8 cellular contexts compared by ENCODE assay signal in the genomic region with DNA sequence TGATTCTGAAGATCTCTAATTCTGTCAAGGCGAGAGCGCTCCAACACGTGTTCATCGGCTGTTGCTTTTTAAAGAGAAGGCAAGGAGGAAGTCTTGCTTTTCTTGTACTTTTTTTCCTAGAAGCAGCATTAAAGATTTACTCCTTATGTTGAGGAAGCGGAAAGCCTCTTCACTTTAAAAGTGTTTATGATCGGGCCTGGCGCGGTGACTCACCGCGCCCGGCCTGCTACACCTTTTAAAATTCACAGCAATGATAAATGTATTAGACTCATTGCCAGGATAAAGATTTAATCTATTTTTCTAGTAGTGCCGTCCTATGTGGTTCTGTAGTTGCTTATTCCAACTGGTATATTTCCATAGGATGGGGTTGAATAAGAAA. TPM values are rescaled to one million over a fixed set of nuclear protein-coding genes. Genes with fewer than 3 reads are reported as not detected.
A peak's percentile ranks its signal among the peaks of the same experiment; 100 is the strongest.
DNase-seq lines count a peak whose midpoint lies in the region; ATAC-seq and TF ChIP-seq lines count a peak whose summit lies in the region.

No MANE protein-coding gene starts in this region.

- H3K4me1 Mint-ChIP-seq in activated T-cell treated with anti-CD3 and anti-CD28 coated beads, Interleukin-2, amount 50 U/mL, for 4 hours (ENCODE audit: low read depth) = peaks cover 41% of the 10 kb centered on the region
- H3K4me1 Mint-ChIP-seq in activated CD4-positive, alpha-beta memory T cell treated with anti-CD3 and anti-CD28 coated beads, Interleukin-2, amount 10 ng/mL, durations not matched to agents 7 days and 5 days = peaks cover 40% of the 10 kb centered on the region
- peaks cover 11% of the 10 kb centered on the region for H3K4me1 Mint-ChIP-seq in glutamatergic neuron (ENCODE audit: low read depth, unreplicated experiment)

- peaks cover 12% of the 10 kb centered on the region for H3K36me3 Mint-ChIP-seq in activated T-cell treated with anti-CD3 and anti-CD28 coated beads, Interleukin-2, amount 50 U/mL, for 4 hours (ENCODE audit: insufficient read depth)
- peaks cover 44% of the 10 kb centered on the region for H3K36me3 Mint-ChIP-seq in activated CD4-positive, alpha-beta memory T cell treated with anti-CD3 and anti-CD28 coated beads, Interleukin-2, amount 10 ng/mL, durations not matched to agents 7 days and 5 days (ENCODE audit: low read depth)
- H3K36me3 Mint-ChIP-seq in glutamatergic neuron (ENCODE audit: unreplicated experiment) = no peaks in the 10 kb centered on the region

- no peaks in the 10 kb centered on the region for H3K27me3 ChIP-seq in spleen (replicated peaks in 1 of 7)

- peaks cover 0 to 18% (median 0%) of the 10 kb centered on the region in 6 donors for H3K36me3 ChIP-seq in spleen

- H3K9me3 ChIP-seq in spleen = no peaks in the 10 kb centered on the region

- peak; percentile 41 for DNase-seq in activated T-cell treated with anti-CD3 and anti-CD28 coated beads, Interleukin-2, amount 50 U/mL, for 4 hours
- no peak for DNase-seq in activated T-cell treated with anti-CD3 and anti-CD28 coated beads, Interleukin-2, amount 50 U/mL, for 1 hour
- no peak for DNase-seq in activated CD4-positive, alpha-beta memory T cell treated with anti-CD3 and anti-CD28 coated beads, Interleukin-2, amount 10 ng/mL, durations not matched to agents 7 days and 5 days
- DNase-seq in glutamatergic neuron (no peak), spleen (no peak), NCI-H1105 (lab: John Stamatoyannopoulos, UW) (no peak), GOT3 (lab: John Stamatoyannopoulos, UW) (no peak)

- peak overlapping the region; percentile 95 to 99 (median 98) for H3K27ac ChIP-seq in spleen

- H3K27ac Mint-ChIP-seq in activated CD4-positive, alpha-beta memory T cell treated with anti-CD3 and anti-CD28 coated beads, Interleukin-2, amount 10 ng/mL, durations not matched to agents 7 days and 5 days = peak overlapping the region; percentile 98
- peak overlapping the region; percentile 98 for H3K27ac Mint-ChIP-seq in glutamatergic neuron (ENCODE audit: unreplicated experiment)

- no peak for TF ChIP-seq POLR2A in spleen (IDR thresholded peaks at IDR 0.05)

- H3K4me3 Mint-ChIP-seq in activated T-cell treated with anti-CD3 and anti-CD28 coated beads, Interleukin-2, amount 50 U/mL, for 4 hours = peak overlapping the region; percentile 96
- peak overlapping the region; percentile 87 for H3K4me3 Mint-ChIP-seq in activated CD4-positive, alpha-beta memory T cell treated with anti-CD3 and anti-CD28 coated beads, Interleukin-2, amount 10 ng/mL, durations not matched to agents 7 days and 5 days
- H3K4me3 Mint-ChIP-seq in glutamatergic neuron (ENCODE audit: unreplicated experiment) = peak overlapping the region; percentile 98

- CTCF ChIA-PET in activated CD4-positive, alpha-beta memory T cell treated with anti-CD3 and anti-CD28 coated beads, Interleukin-2, amount 10 ng/mL, durations not matched to agents 7 days and 5 days (lab: Charles Lee) = interaction anchor here (0.7 to 2.8 kb wide), 5 partner anchors 18 to 240 kb away, joined by 3 to 10 read pairs (median 4); a partner anchor contains a TSS

- TF ChIP-seq CTCF in glutamatergic neuron (IDR thresholded peaks at IDR 0.05; ENCODE audit: partially characterized antibody, unreplicated experiment) (no peak), spleen (IDR thresholded peaks at IDR 0.05 in 8 of 11, conservative IDR thresholded peaks at IDR 0.05 in 3 of 11) (no peak)

- WGBS in spleen, 5 donors = 0 to 2% (median 1%) methylated on average over 12 of the region's 12 CpGs

- POLR2A ChIA-PET in activated CD4-positive, alpha-beta memory T cell treated with anti-CD3 and anti-CD28 coated beads, Interleukin-2, amount 10 ng/mL, durations not matched to agents 7 days and 5 days (lab: Charles Lee) = interaction anchor here (1.1 to 8.7 kb wide), 19 partner anchors 9 to 708 kb away, joined by 3 to 173 read pairs (median 7); a partner anchor contains a TSS

- H3K4me3 ChIP-seq in spleen = peak overlapping the region; percentile 47 to 88 (median 76)

- no peaks in the 10 kb centered on the region for H3K27me3 Mint-ChIP-seq in activated T-cell treated with anti-CD3 and anti-CD28 coated beads, Interleukin-2, amount 50 U/mL, for 4 hours (ENCODE audit: low read depth)
- no peaks in the 10 kb centered on the region for H3K27me3 Mint-ChIP-seq in activated CD4-positive, alpha-beta memory T cell treated with anti-CD3 and anti-CD28 coated beads, Interleukin-2, amount 10 ng/mL, durations not matched to agents 7 days and 5 days
- peaks cover 11% of the 10 kb centered on the region for H3K27me3 Mint-ChIP-seq in glutamatergic neuron (ENCODE audit: unreplicated experiment)

- intact Hi-C loops in spleen (cut with DNase I; ENCODE audit: low total_unique reads) = loop anchor here (5.0 to 10.0 kb wide), 2 partner anchors 41 to 157 kb away; a partner anchor contains a TSS

- ATAC-seq in activated T-cell treated with anti-CD3 and anti-CD28 coated beads, Interleukin-2, amount 50 U/mL, for 4 hours = peak; percentile 10 to 22
- no peak for ATAC-seq in HG03097 (IDR thresholded peaks at IDR 0.05; ENCODE audit: low FRiP score, unreplicated experiment)

- H3K4me1 ChIP-seq in spleen = peaks cover 32 to 59% (median 48%) of the 10 kb centered on the region in 6 donors

- no peaks in the 10 kb centered on the region for H3K9me3 Mint-ChIP-seq in activated T-cell treated with anti-CD3 and anti-CD28 coated beads, Interleukin-2, amount 50 U/mL, for 4 hours
- H3K9me3 Mint-ChIP-seq in activated CD4-positive, alpha-beta memory T cell treated with anti-CD3 and anti-CD28 coated beads, Interleukin-2, amount 10 ng/mL, durations not matched to agents 7 days and 5 days = no peaks in the 10 kb centered on the region
- H3K9me3 Mint-ChIP-seq in glutamatergic neuron (ENCODE audit: unreplicated experiment) = peaks cover 6% of the 10 kb centered on the region

RNA-seq across cellular contexts. Expression of a gene that starts 0.8 kb away (rescaled TPM):
- total RNA-seq in activated T-cell treated with anti-CD3 and anti-CD28 coated beads, Interleukin-2, amount 50 U/mL, for 4 hours = 10 to 100 TPM; 86.6 to 97.7 (median 92.3) TPM
- 10 to 100 TPM; 64.9 to 68.9 TPM for total RNA-seq in activated CD4-positive, alpha-beta memory T cell treated with anti-CD3 and anti-CD28 coated beads, Interleukin-2, amount 10 ng/mL, durations not matched to agents 7 days and 5 days
- total RNA-seq in glutamatergic neuron (ENCODE audit: unreplicated experiment) (131 TPM), spleen (10 to 100 TPM; 68.1 to 88.7 (median 75.0) TPM)
- 10 to 100 TPM; 41.1 to 77.3 (median 77.2) TPM for polyA plus RNA-seq in spleen

RNA-seq across cellular contexts. Expression of a gene that starts 41.9 kb away (rescaled TPM):
- 10 to 100 TPM; 42.4 to 44.7 (median 43.9) TPM for total RNA-seq in activated T-cell treated with anti-CD3 and anti-CD28 coated beads, Interleukin-2, amount 50 U/mL, for 4 hours
- total RNA-seq in activated CD4-positive, alpha-beta memory T cell treated with anti-CD3 and anti-CD28 coated beads, Interleukin-2, amount 10 ng/mL, durations not matched to agents 7 days and 5 days = 10 to 100 TPM; 25.9 to 27.7 TPM
- total RNA-seq in glutamatergic neuron (ENCODE audit: unreplicated experiment) = 17.1 TPM
- 10 to 100 TPM; 16.7 to 23.9 (median 19.5) TPM for total RNA-seq in spleen
- 1 to 10 TPM; 2.2 to 4.3 (median 3.0) TPM for polyA plus RNA-seq in spleen

RNA-seq across cellular contexts. Expression of a gene that starts 53.8 kb away (rescaled TPM):
- under 1 TPM in 1 of 3 donors, not detected in 2; 0.05 TPM for total RNA-seq in activated T-cell treated with anti-CD3 and anti-CD28 coated beads, Interleukin-2, amount 50 U/mL, for 4 hours
- total RNA-seq in activated CD4-positive, alpha-beta memory T cell treated with anti-CD3 and anti-CD28 coated beads, Interleukin-2, amount 10 ng/mL, durations not matched to agents 7 days and 5 days = under 1 TPM; 0.03 to 0.05 TPM
- total RNA-seq in glutamatergic neuron (ENCODE audit: unreplicated experiment) (0.22 TPM), spleen (under 1 TPM in 5 of 7 donors, not detected in 2; 0.09 to 0.39 (median 0.17) TPM)
- under 1 TPM; 0.10 to 0.26 (median 0.23) TPM for polyA plus RNA-seq in spleen
